In the genomic region with DNA sequence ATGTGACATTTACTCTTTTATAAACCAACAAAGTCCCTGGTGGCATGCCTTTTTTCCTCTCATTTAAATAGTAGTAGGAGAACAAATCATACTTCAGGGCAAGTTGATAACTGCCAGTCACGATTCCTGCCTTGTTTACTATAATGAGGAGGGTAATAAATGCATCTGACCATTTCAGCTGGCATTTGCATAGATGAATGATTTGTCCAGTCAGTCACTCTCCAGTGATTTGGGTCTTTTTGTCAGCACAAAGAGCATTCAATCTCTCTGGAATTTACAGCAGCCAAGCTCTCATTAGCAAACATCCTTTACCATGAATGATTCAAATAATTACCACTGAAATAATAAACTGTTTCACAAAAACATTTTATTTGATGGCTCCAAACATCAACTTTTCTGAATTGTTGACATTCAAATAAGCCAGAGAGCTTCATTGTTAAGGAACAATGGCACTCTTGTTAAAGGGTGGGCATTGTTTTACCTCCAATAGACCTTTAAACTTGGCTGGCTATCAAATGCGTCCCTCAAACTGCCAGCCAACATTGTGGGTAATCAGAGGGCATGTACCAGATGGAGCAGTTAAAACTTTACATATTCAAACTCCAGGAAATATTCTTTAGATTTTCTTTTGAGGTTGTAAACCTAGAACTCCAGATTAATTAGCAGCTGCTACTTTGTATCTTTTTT, we compare ENCODE assay signal across 18 cellular contexts. TPM values are rescaled to one million over a fixed set of nuclear protein-coding genes. Genes with fewer than 3 reads are reported as not detected.
DNase-seq lines count a peak whose midpoint lies in the region; ATAC-seq and TF ChIP-seq lines count a peak whose summit lies in the region.
"Had no signal": no experiment of that assay in that cellular context is flagged by ENCODE, and none has a peak within 500 bp of the region (broad histone marks: within the 10 kb centered on the region; RNA-seq: fewer than 3 reads in every experiment).

No MANE protein-coding gene starts in this region.

- no peaks in the 10 kb centered on the region for H3K27me3 ChIP-seq in left ventricle myocardium inferior (ENCODE audit: low read depth)
- H3K27me3 ChIP-seq: left lung, thyroid gland had no signal

- no peak for TF ChIP-seq CTCF in left ventricle myocardium inferior (IDR thresholded peaks at IDR 0.05; ENCODE audit: borderline replicate concordance)

- H3K27ac ChIP-seq in left ventricle myocardium inferior (replicated peaks) = peak overlapping the region; percentile 16
- H3K27ac ChIP-seq: epithelial cell of prostate, thyroid gland had no signal

- intact Hi-C loops in left ventricle myocardium inferior (cut with micrococcal nuclease) (no loop called here), Right ventricle myocardium inferior (cut with DNase I) (no loop called here)

- no peaks in the 10 kb centered on the region for H3K9me3 ChIP-seq in left ventricle myocardium inferior (replicated peaks)
- H3K9me3 ChIP-seq: left lung, thyroid gland had no signal

- no peak for ATAC-seq in Right ventricle myocardium inferior
- ATAC-seq in GM19455 (IDR thresholded peaks at IDR 0.05; ENCODE audit: unreplicated experiment) = no peak
- no peak for ATAC-seq in GM19463 (IDR thresholded peaks at IDR 0.05; ENCODE audit: unreplicated experiment)
- ATAC-seq: left lung, sciatic nerve had no signal

- H3K36me3 ChIP-seq in left ventricle myocardium inferior = no peaks in the 10 kb centered on the region
- H3K36me3 ChIP-seq: left lung, thyroid gland had no signal

- H3K4me3 ChIP-seq in left ventricle myocardium inferior = no peak overlapping the region
- H3K4me3 ChIP-seq: left lung, thyroid gland had no signal

- DNase-seq in left ventricle myocardium inferior (no peak), Right ventricle myocardium inferior (ENCODE audit: missing footprints) (no peak), NCI-H748 (lab: John Stamatoyannopoulos, UW; ENCODE audit: unreplicated experiment) (peak; percentile 89), globus pallidus (ENCODE audit: low spot score) (peak; percentile 61), superior temporal gyrus (ENCODE audit: extremely low spot score) (peak; percentile 60)
- DNase-seq in activated CD8-positive, alpha-beta memory T cell treated with anti-CD3 and anti-CD28 coated beads, Interleukin-2, amount 50 U/mL, for 4 hours = no peak
- DNase-seq: ACHN; activated CD4-positive, alpha-beta T cell treated with anti-CD3 and anti-CD28 coated beads for 48 hours; DMS53; left lung; NCI-H2227 treated with DMSO at 0.1 percent for 48 hours; occipital lobe; stimulated activated naive B cell treated with anti-CD40 and anti-IgM and Interleukin-4, amounts not matched to agents 10 μg/mL and 1 μg/mL and 100 μg/mL, for 72 hours; thyroid gland had no signal

- peaks cover 38% of the 10 kb centered on the region for H3K4me1 ChIP-seq in left ventricle myocardium inferior
- H3K4me1 ChIP-seq: left lung, thyroid gland had no signal

RNA-seq across cellular contexts. Expression of gene FBXL4, which starts 30.0 kb away (rescaled TPM):
- 17.2 TPM for total RNA-seq in left ventricle myocardium inferior
- 18.0 TPM for total RNA-seq in Right ventricle myocardium inferior

Comparison
In these comparisons a context has a peak if more than half of its experiments do, and no peak if none do; other contexts are left out.
1. DNase-seq: peak in NCI-H748 (single experiment), globus pallidus (single experiment) and superior temporal gyrus (single experiment); none in left ventricle myocardium inferior (single experiment), Right ventricle myocardium inferior (single experiment) and activated CD8-positive, alpha-beta memory T cell treated with anti-CD3 and anti-CD28 coated beads, Interleukin-2, amount 50 U/mL, for 4 hours (single experiment).